ENCODE assay signal across 8 cellular contexts in the genomic region with DNA sequence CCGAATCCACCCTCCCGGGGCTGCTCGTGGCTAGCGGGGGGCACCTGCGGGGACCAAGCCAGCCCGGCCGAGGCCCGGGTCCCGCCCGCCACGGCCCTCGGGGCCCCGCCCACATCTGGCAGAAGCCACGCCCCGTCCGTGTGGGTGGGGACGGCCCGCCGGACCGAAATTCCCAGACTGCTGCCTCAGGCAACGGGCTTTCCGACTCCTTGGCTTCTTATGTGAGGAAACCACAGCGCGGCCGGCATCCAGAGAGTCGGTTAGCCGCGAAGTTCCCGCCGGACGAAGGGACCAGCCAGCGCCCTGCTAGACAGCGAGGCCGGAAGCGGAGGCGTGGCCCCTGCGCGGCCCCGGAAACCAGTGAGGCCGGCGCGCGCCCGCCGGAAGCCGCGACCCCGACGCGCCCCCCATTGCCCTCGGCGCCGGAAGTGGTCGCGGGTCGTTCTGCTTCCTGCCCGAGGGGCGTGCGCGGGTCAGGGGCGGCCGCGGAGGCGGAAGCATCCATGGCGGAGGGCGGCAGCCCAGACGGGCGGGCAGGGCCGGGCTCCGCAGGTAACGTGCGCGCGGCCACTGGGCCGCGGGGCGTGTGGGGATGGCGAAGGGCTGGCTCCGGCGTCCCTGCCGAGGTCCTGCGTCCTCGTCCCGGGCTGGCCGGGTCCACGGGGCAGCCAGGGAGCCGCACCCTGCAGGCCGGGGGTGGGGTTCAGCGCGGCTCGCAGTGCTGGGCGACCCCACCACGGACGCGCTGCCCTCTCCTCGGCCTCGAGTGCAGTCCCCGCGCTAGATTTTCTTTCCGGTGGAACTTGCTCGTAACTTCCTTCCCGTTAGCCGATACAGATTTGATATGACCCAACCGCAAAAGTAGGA. TPM values are rescaled to one million over a fixed set of nuclear protein-coding genes. Genes with fewer than 3 reads are reported as not detected.
DNase-seq lines count a peak whose midpoint lies in the region; ATAC-seq and TF ChIP-seq lines count a peak whose summit lies in the region.

A gene with protein sequence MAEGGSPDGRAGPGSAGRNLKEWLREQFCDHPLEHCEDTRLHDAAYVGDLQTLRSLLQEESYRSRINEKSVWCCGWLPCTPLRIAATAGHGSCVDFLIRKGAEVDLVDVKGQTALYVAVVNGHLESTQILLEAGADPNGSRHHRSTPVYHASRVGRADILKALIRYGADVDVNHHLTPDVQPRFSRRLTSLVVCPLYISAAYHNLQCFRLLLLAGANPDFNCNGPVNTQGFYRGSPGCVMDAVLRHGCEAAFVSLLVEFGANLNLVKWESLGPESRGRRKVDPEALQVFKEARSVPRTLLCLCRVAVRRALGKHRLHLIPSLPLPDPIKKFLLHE (plus strand): TSS at position 360 of the 867 bp plus-strand sequence. CDS start 144 bp downstream, at position 504.

- DNase-seq in AG09319 (ENCODE audit: extremely low read depth, low read depth) (peak; percentile 52), NCI-H460 (ENCODE audit: extremely low read depth, low read depth) (peak; percentile 70)
- peak; percentile 80 for DNase-seq in activated CD4-positive, alpha-beta T cell treated with anti-CD3 and anti-CD28 coated beads, Interleukin-2, amount 10 ng/mL, durations not matched to agents 7 days and 5 days
- peak; percentile 64 to 76 for DNase-seq in stimulated activated CD4-positive, alpha-beta T cell treated with anti-CD3 and anti-CD28 coated beads, Interleukin-4, amount 100 ng/mL, for 4 hours

- peaks cover 4 to 25% (median 13%) of the 10 kb centered on the region in 4 donors for H3K4me1 ChIP-seq in liver (ENCODE audit: control insufficient read depth in 4 of 4, insufficient read depth in 4 of 4, low read length in 3 of 4)

- WGBS in liver = under 1% methylated on average over 104 of the region's 104 CpGs

- intact Hi-C loops in dendritic cell treated with granulocyte-macrophage colony-stimulating factor and Interleukin-4, amounts not matched to agents 40 ng/mL and 50 ng/mL, for 4 days (cut with micrococcal nuclease) = loop anchor here (10.0 kb wide), 1 partner anchor 52 kb away; no protein-coding TSS in a partner anchor

- peaks cover 0 to 2% (median 0%) of the 10 kb centered on the region in 4 donors for H3K9me3 ChIP-seq in liver (ENCODE audit: control insufficient read depth in 4 of 4, low read length in 3 of 4)

- H3K4me3 ChIP-seq in liver (ENCODE audit: low read depth in 1 of 3, low read length in 3 of 3) = peak within 1 kb of the TSS; percentile 91

- peaks cover 43% of the 10 kb centered on the region for H3K4me1 Mint-ChIP-seq in activated CD4-positive, alpha-beta T cell treated with anti-CD3 and anti-CD28 coated beads, Interleukin-2, amount 10 ng/mL, durations not matched to agents 7 days and 5 days
- peaks cover 45% of the 10 kb centered on the region for H3K4me1 Mint-ChIP-seq in dendritic cell treated with granulocyte-macrophage colony-stimulating factor and Interleukin-4, amounts not matched to agents 40 ng/mL and 50 ng/mL, for 4 days (ENCODE audit: low read depth)

- POLR2A ChIA-PET in activated CD4-positive, alpha-beta T cell treated with anti-CD3 and anti-CD28 coated beads, Interleukin-2, amount 10 ng/mL, durations not matched to agents 7 days and 5 days (lab: Charles Lee) = no interaction called here

- H3K27me3 ChIP-seq in liver (ENCODE audit: control insufficient read depth in 4 of 4, insufficient read depth in 4 of 4, low read length in 3 of 4) = no peaks in the 10 kb centered on the region

- TF ChIP-seq RAD21 in liver (IDR thresholded peaks at IDR 0.05) = no peak

- ATAC-seq in GM18870 (IDR thresholded peaks at IDR 0.05; ENCODE audit: unreplicated experiment) (peak; percentile 63), HG03108 (IDR thresholded peaks at IDR 0.05; ENCODE audit: unreplicated experiment) (peak; percentile 84)

- H3K36me3 Mint-ChIP-seq in activated CD4-positive, alpha-beta T cell treated with anti-CD3 and anti-CD28 coated beads, Interleukin-2, amount 10 ng/mL, durations not matched to agents 7 days and 5 days (ENCODE audit: low read depth) = peaks cover 18% of the 10 kb centered on the region
- H3K36me3 Mint-ChIP-seq in dendritic cell treated with granulocyte-macrophage colony-stimulating factor and Interleukin-4, amounts not matched to agents 40 ng/mL and 50 ng/mL, for 4 days (ENCODE audit: low read depth) = peaks cover 18% of the 10 kb centered on the region

- no peaks in the 10 kb centered on the region for H3K27me3 Mint-ChIP-seq in activated CD4-positive, alpha-beta T cell treated with anti-CD3 and anti-CD28 coated beads, Interleukin-2, amount 10 ng/mL, durations not matched to agents 7 days and 5 days
- peaks cover 7% of the 10 kb centered on the region for H3K27me3 Mint-ChIP-seq in dendritic cell treated with granulocyte-macrophage colony-stimulating factor and Interleukin-4, amounts not matched to agents 40 ng/mL and 50 ng/mL, for 4 days

- no peak for TF ChIP-seq CTCF in AG09319 (IDR thresholded peaks at IDR 0.05; ENCODE audit: low read depth, low read length)
- no peak for TF ChIP-seq CTCF in liver (IDR thresholded peaks at IDR 0.05; ENCODE audit: low read depth, low read length, missing input control)

- H3K9ac ChIP-seq in liver (ENCODE audit: low read depth in 1 of 2, low read length in 2 of 2) = peak within 1 kb of the TSS; percentile 85 to 89

- H3K27ac Mint-ChIP-seq in activated CD4-positive, alpha-beta T cell treated with anti-CD3 and anti-CD28 coated beads, Interleukin-2, amount 10 ng/mL, durations not matched to agents 7 days and 5 days = peak within 1 kb of the TSS; percentile 95
- H3K27ac Mint-ChIP-seq in dendritic cell treated with granulocyte-macrophage colony-stimulating factor and Interleukin-4, amounts not matched to agents 40 ng/mL and 50 ng/mL, for 4 days = peak within 1 kb of the TSS; percentile 87

- H3K36me3 ChIP-seq in liver (ENCODE audit: control insufficient read depth in 4 of 4, insufficient read depth in 3 of 4, low read depth in 1 of 4, low read length in 3 of 4) = peaks cover 0 to 2% (median 0%) of the 10 kb centered on the region in 4 donors

- CTCF ChIA-PET in activated CD4-positive, alpha-beta T cell treated with anti-CD3 and anti-CD28 coated beads, Interleukin-2, amount 10 ng/mL, durations not matched to agents 7 days and 5 days (lab: Charles Lee) = interaction anchor here (1.4 kb wide), 1 partner anchor 9 kb away, joined by 3 read pairs; no protein-coding TSS in a partner anchor

- peaks cover 4% of the 10 kb centered on the region for H3K9me3 Mint-ChIP-seq in activated CD4-positive, alpha-beta T cell treated with anti-CD3 and anti-CD28 coated beads, Interleukin-2, amount 10 ng/mL, durations not matched to agents 7 days and 5 days
- no peaks in the 10 kb centered on the region for H3K9me3 Mint-ChIP-seq in dendritic cell treated with granulocyte-macrophage colony-stimulating factor and Interleukin-4, amounts not matched to agents 40 ng/mL and 50 ng/mL, for 4 days

- peak within 1 kb of the TSS; percentile 93 to 96 for H3K27ac ChIP-seq in liver (ENCODE audit: low read depth in 1 of 2, low read length in 2 of 2)

- H3K4me3 Mint-ChIP-seq in activated CD4-positive, alpha-beta T cell treated with anti-CD3 and anti-CD28 coated beads, Interleukin-2, amount 10 ng/mL, durations not matched to agents 7 days and 5 days = peak within 1 kb of the TSS; percentile 91
- H3K4me3 Mint-ChIP-seq in dendritic cell treated with granulocyte-macrophage colony-stimulating factor and Interleukin-4, amounts not matched to agents 40 ng/mL and 50 ng/mL, for 4 days = peak within 1 kb of the TSS; percentile 83

TF ChIP-seq in liver, 16 proteins besides CTCF, POLR2A, EP300 and RAD21:
- peak; percentile 23 to 83 for TF ChIP-seq GABPA (IDR thresholded peaks at IDR 0.05 in 1 of 2, conservative IDR thresholded peaks at IDR 0.05 in 1 of 2)
- no peak for TF ChIP-seq YY1 (IDR thresholded peaks at IDR 0.05)
TF ChIP-seq in liver: peak in this region for 1.

RNA-seq across cellular contexts. Expression of the gene that starts here (rescaled TPM):
- 36.7 and 40.4 TPM in 2 replicates for total RNA-seq in NCI-H460 (2014; rRNA removed; shearing (Covaris generic))
- 37.6 and 41.0 TPM in 2 replicates for polyA plus RNA-seq in NCI-H460 (2014; cell fraction: nucleus; rRNA removed)
- total RNA-seq in activated CD4-positive, alpha-beta T cell treated with anti-CD3 and anti-CD28 coated beads, Interleukin-2, amount 10 ng/mL, durations not matched to agents 7 days and 5 days = 10 to 100 TPM; 26.2 to 28.9 TPM
- 10 to 100 TPM; 11.5 to 15.2 TPM for total RNA-seq in liver
- polyA plus RNA-seq in liver = 1 to 10 TPM; 6.1 to 9.4 TPM

Comparison
In these comparisons a context has a peak if more than half of its experiments do, and no peak if none do; other contexts are left out.
1. Peak in every context shown above with its lines: DNase-seq, ATAC-seq, H3K4me3 ChIP-seq and H3K27ac ChIP-seq.